10 cellular contexts compared by ENCODE assay signal in the genomic region with DNA sequence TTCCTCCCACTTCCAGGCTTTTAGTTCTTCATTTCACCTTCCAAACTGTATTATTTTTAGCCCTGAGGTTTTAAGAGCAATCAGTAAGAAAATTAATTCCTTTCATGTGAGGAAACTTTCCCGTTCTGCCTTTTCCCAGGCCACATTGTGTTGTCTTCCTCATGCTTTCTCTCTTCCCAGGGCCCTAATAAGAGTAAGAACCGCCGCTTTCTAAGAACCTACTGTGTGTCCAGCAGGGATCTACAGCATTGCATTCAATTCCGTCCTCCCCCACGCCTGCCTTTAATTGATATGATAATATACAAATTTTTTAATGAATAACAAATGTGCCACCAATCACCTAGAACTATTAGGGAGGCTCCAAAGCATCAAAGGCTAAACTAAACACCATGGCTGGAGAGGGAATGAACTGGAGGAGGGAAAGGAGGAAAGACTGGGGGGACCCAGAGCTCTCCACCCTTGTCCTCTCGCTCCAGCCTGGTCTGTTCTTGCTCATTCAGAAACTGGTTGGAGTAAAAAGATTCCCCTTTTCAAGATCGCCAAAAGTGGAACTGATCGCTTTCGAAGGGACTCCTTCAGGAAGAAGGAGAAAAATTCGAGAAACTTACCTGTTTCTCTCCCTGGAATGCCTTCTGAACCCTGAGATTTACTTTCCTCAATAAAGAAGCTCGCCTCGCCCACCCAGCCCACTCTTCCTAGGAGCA. TPM values are rescaled to one million over a fixed set of nuclear protein-coding genes. Genes with fewer than 3 reads are reported as not detected.
DNase-seq lines count a peak whose midpoint lies in the region; ATAC-seq, FAIRE-seq and TF ChIP-seq lines count a peak whose summit lies in the region.
"Had no signal": no experiment of that assay in that cellular context is flagged by ENCODE, and none has a peak within 500 bp of the region (broad histone marks: within the 10 kb centered on the region; RNA-seq: fewer than 3 reads in every experiment).

No MANE protein-coding gene starts in this region.

- dilution Hi-C loops in endothelial cell of umbilical vein (cut with MboI; ENCODE audit: extremely low pct_ligation_motif_present, low sequenced_read_pairs), result no loop called here

- H3K4me3 ChIP-seq in SK-N-SH (ENCODE audit: low read depth in 2 of 2, low read length in 1 of 2) (peak overlapping the region; percentile 36 to 62; a peak in 3 of 4 replicates), OCI-LY1 (ENCODE audit: low read depth, low read length, poor library complexity, severe bottlenecking) (peak overlapping the region; percentile 61), endothelial cell of umbilical vein (replicated peaks in 1 of 3; ENCODE audit: insufficient read depth in 1 of 3, low read depth in 1 of 3, low read length in 3 of 3) (peak overlapping the region in 1 of 3 experiments; percentile 40), skeletal muscle cell (ENCODE audit: low read depth, low read length) (peak overlapping the region; percentile 48), left lung (peak overlapping the region in 1 of 2 donors; percentile 20)
- H3K4me3 ChIP-seq: pancreas, thyroid gland had no signal

- no peaks in the 10 kb centered on the region for H3K9me1 ChIP-seq in endothelial cell of umbilical vein (replicated peaks; ENCODE audit: control insufficient read depth, extremely low read depth, insufficient read depth, low read length)

- H3K79me2 ChIP-seq in SK-N-SH (ENCODE audit: insufficient read depth) (no peaks in the 10 kb centered on the region), OCI-LY1 (ENCODE audit: insufficient read depth, low read length) (no peaks in the 10 kb centered on the region), endothelial cell of umbilical vein (ENCODE audit: control insufficient read depth, insufficient read depth, low read length) (no peaks in the 10 kb centered on the region)

- ATAC-seq in SK-N-SH treated with all-trans-retinoic acid at 6 μM for 48 hours (no peak), left lung (no peak), GM21526 (IDR thresholded peaks at IDR 0.05; ENCODE audit: low FRiP score, unreplicated experiment) (no peak)

- intact Hi-C loops in endothelial cell of umbilical vein (cut with micrococcal nuclease) (loop anchor here (1.0 to 10.0 kb wide), 4 partner anchors 8 to 637 kb away; partner anchors contain the start of gene FAM111A), left lung (cut with DNase I) (no loop called here)

- no peak for FAIRE-seq in endothelial cell of umbilical vein (lab: Jason Lieb, UNC)
- FAIRE-seq: pancreas had no signal

- no peak for TF ChIP-seq EP300 in SK-N-SH (IDR thresholded peaks at IDR 0.05; ENCODE audit: borderline replicate concordance in 1 of 2, low read depth in 1 of 2, low read length in 1 of 2)

- no peaks in the 10 kb centered on the region for H3K36me3 ChIP-seq in SK-N-SH (replicated peaks in 1 of 2; ENCODE audit: control insufficient read depth in 1 of 2, insufficient read depth in 2 of 2, low read length in 1 of 2)
- no peaks in the 10 kb centered on the region for H3K36me3 ChIP-seq in OCI-LY1 (ENCODE audit: insufficient read depth, low read length)
- H3K36me3 ChIP-seq in endothelial cell of umbilical vein (ENCODE audit: control insufficient read depth in 2 of 2, extremely low read depth in 1 of 2, insufficient read depth in 2 of 2, low read length in 2 of 2), result no peaks in the 10 kb centered on the region
- no peaks in the 10 kb centered on the region for H3K36me3 ChIP-seq in left lung
- H3K36me3 ChIP-seq: pancreas, thyroid gland had no signal

- H4K20me1 ChIP-seq in SK-N-SH (ENCODE audit: insufficient read depth) (no peaks in the 10 kb centered on the region), OCI-LY1 (ENCODE audit: insufficient read depth, low read length) (no peaks in the 10 kb centered on the region), endothelial cell of umbilical vein (replicated peaks; ENCODE audit: control insufficient read depth, extremely low read depth, insufficient read depth, low read length) (no peaks in the 10 kb centered on the region)

- H3K9ac ChIP-seq in SK-N-SH (peak overlapping the region; percentile 67; the same call in 1 of the 2 replicates), OCI-LY1 (ENCODE audit: low read length) (peak overlapping the region; percentile 48), endothelial cell of umbilical vein (replicated peaks; ENCODE audit: extremely low read depth, insufficient read depth, low read length) (no peak overlapping the region)

- H3K4me2 ChIP-seq in SK-N-SH (no peak overlapping the region), OCI-LY1 (ENCODE audit: low read length) (peak overlapping the region; percentile 62), endothelial cell of umbilical vein (ENCODE audit: insufficient read depth, low read length) (peak overlapping the region; percentile 31)

- H3K27me3 ChIP-seq in SK-N-SH (ENCODE audit: insufficient read depth) (no peaks in the 10 kb centered on the region), OCI-LY1 (ENCODE audit: insufficient read depth, low read length) (no peaks in the 10 kb centered on the region), endothelial cell of umbilical vein (ENCODE audit: control insufficient read depth in 2 of 2, insufficient read depth in 2 of 2, low read length in 2 of 2) (no peaks in the 10 kb centered on the region), left lung (peaks cover 0 to 25% of the 10 kb centered on the region in 2 donors)
- H3K27me3 ChIP-seq: pancreas, thyroid gland had no signal

- H3K9me2 ChIP-seq in SK-N-SH (no peaks in the 10 kb centered on the region), OCI-LY1 (ENCODE audit: low read depth, low read length) (no peaks in the 10 kb centered on the region)

- 86% methylated on average over 12 of the region's 12 CpGs for WGBS in SK-N-SH (ENCODE audit: low lambda C conversion rate)

- TF ChIP-seq CTCF in SK-N-SH (IDR thresholded peaks at IDR 0.05) (no peak), OCI-LY1 (IDR thresholded peaks at IDR 0.05; ENCODE audit: low read length) (no peak), endothelial cell of umbilical vein (IDR thresholded peaks at IDR 0.05; ENCODE audit: extremely low read depth in 1 of 2, insufficient read depth in 1 of 2, low read depth in 1 of 2, low read length in 2 of 2) (no peak), left lung (IDR thresholded peaks at IDR 0.05) (no peak)

- no peaks in the 10 kb centered on the region for H3K9me3 ChIP-seq in SK-N-SH
- H3K9me3 ChIP-seq in OCI-LY1 (ENCODE audit: low read length), result no peaks in the 10 kb centered on the region
- H3K9me3 ChIP-seq in endothelial cell of umbilical vein (replicated peaks; ENCODE audit: control insufficient read depth, insufficient read depth, low read length), result no peaks in the 10 kb centered on the region
- no peaks in the 10 kb centered on the region for H3K9me3 ChIP-seq in left lung
- H3K9me3 ChIP-seq: pancreas, thyroid gland had no signal

- H3K27ac ChIP-seq in SK-N-SH (ENCODE audit: low read depth in 2 of 2, low read length in 1 of 2) (peak overlapping the region in 1 of 2 experiments; percentile 80; a peak in 2 of 4 replicates), OCI-LY1 (ENCODE audit: low read depth, low read length, poor library complexity, severe bottlenecking) (no peak overlapping the region), endothelial cell of umbilical vein (ENCODE audit: insufficient read depth, low read depth, low read length) (no peak overlapping the region), left lung (no peak overlapping the region)
- H3K27ac ChIP-seq: thyroid gland had no signal

- CTCF ChIA-PET in SK-N-SH (lab: Yijun Ruan, JAX), result interaction anchor here (1.2 kb wide), 1 partner anchor 8 kb away, joined by 6 read pairs; no protein-coding TSS in a partner anchor
- CTCF ChIA-PET in endothelial cell of umbilical vein (lab: Charles Lee), result interaction anchor here (0.6 to 2.5 kb wide), 2 partner anchors 21 to 110 kb away, joined by 3 to 8 read pairs; no protein-coding TSS in a partner anchor

- H3F3A ChIP-seq in SK-N-SH (replicated peaks; ENCODE audit: insufficient read depth), result peaks cover 50% of the 10 kb centered on the region
- H3F3A ChIP-seq in OCI-LY1 (ENCODE audit: insufficient read depth, low read length), result peaks cover 6% of the 10 kb centered on the region

- H2AFZ ChIP-seq in SK-N-SH (ENCODE audit: low read depth) (peak overlapping the region; percentile 81), OCI-LY1 (ENCODE audit: low read length) (peak overlapping the region; percentile 93), endothelial cell of umbilical vein (ENCODE audit: low read depth, low read length) (peak overlapping the region; percentile 52)

- no peak for TF ChIP-seq POLR2A in endothelial cell of umbilical vein (IDR thresholded peaks at IDR 0.05; ENCODE audit: low read depth, low read length)

- BruUV-seq in endothelial cell of umbilical vein (replicated peaks; lab: Mats Ljungman, UMichigan), result no TSS peak

- POLR2A ChIA-PET in SK-N-SH (lab: Yijun Ruan, JAX), result no interaction called here
- POLR2A ChIA-PET in endothelial cell of umbilical vein (lab: Charles Lee), result interaction anchor here (1.2 to 1.3 kb wide), 2 partner anchors 8 to 111 kb away, joined by 3 to 4 read pairs; partner anchors contain the start of gene PATL1

- TF ChIP-seq RAD21 in SK-N-SH (IDR thresholded peaks at IDR 0.05; ENCODE audit: low read length), result no peak

- H3K4me1 ChIP-seq in SK-N-SH (ENCODE audit: control insufficient read depth in 1 of 2, insufficient read depth in 2 of 2, low read depth in 1 of 2, low read length in 1 of 2), result peaks cover 0 to 5% of the 10 kb centered on the region in 2 experiments; a peak in 2 of 4 replicates
- H3K4me1 ChIP-seq in OCI-LY1 (ENCODE audit: insufficient read depth, low read length, severe bottlenecking), result peaks cover 44% of the 10 kb centered on the region
- H3K4me1 ChIP-seq in endothelial cell of umbilical vein (ENCODE audit: control insufficient read depth, extremely low read depth, insufficient read depth, low read length), result peaks cover 9% of the 10 kb centered on the region
- peaks cover 0 to 44% of the 10 kb centered on the region in 2 donors for H3K4me1 ChIP-seq in left lung

- DNase-seq in SK-N-SH, result no peak
- no peak for DNase-seq in endothelial cell of umbilical vein (ENCODE audit: low read depth, low spot score)
- no peak for DNase-seq in skeletal muscle cell (ENCODE audit: low read depth)
- no peak for DNase-seq in NCI-H2081 (lab: John Stamatoyannopoulos, UW)
- DNase-seq in left lung, result no peak

RNA-seq across cellular contexts. Expression of gene OR4D9, which starts 46.8 kb away (rescaled TPM):
- polyA plus RNA-seq in SK-N-SH (2012; rRNA removed), result not detected in 2 replicates
- not detected in 2 replicates for polyA plus RNA-seq in SK-N-SH (2012; cell fraction: cytosol; rRNA removed)
- polyA plus RNA-seq in SK-N-SH (2012; cell fraction: nucleus; rRNA removed), result not detected in 2 replicates
- total RNA-seq in endothelial cell of umbilical vein, result not detected in 2 replicates
- not detected in 2 replicates for polyA plus RNA-seq in endothelial cell of umbilical vein
- not detected in 2 replicates for polyA plus RNA-seq in endothelial cell of umbilical vein (2011; cell fraction: cytosol; rRNA removed)
- not detected in 2 replicates for polyA plus RNA-seq in endothelial cell of umbilical vein (2011; cell fraction: nucleus; rRNA removed)
- polyA plus RNA-seq in endothelial cell of umbilical vein (2012), result not detected in 2 replicates
- not detected in 2 replicates for polyA minus RNA-seq in endothelial cell of umbilical vein
- polyA minus RNA-seq in endothelial cell of umbilical vein (2011; cell fraction: cytosol; rRNA and poly(A)+ RNA removed), result not detected
- polyA minus RNA-seq in endothelial cell of umbilical vein (2011; cell fraction: nucleus; rRNA and poly(A)+ RNA removed), result not detected in 2 replicates
- total RNA-seq in left lung, result not detected
- total RNA-seq: pancreas, thyroid gland had no signal
- polyA plus RNA-seq: pancreas had no signal

RNA-seq across cellular contexts. Expression of gene OR4D11, which starts 54.7 kb away (rescaled TPM):
- polyA plus RNA-seq in SK-N-SH (2012; rRNA removed), result not detected in 2 replicates
- polyA plus RNA-seq in SK-N-SH (2012; cell fraction: cytosol; rRNA removed), result not detected in 2 replicates
- not detected in 2 replicates for polyA plus RNA-seq in SK-N-SH (2012; cell fraction: nucleus; rRNA removed)
- not detected in 2 replicates for total RNA-seq in endothelial cell of umbilical vein
- not detected in 2 replicates for polyA plus RNA-seq in endothelial cell of umbilical vein
- not detected in 2 replicates for polyA plus RNA-seq in endothelial cell of umbilical vein (2011; cell fraction: cytosol; rRNA removed)
- polyA plus RNA-seq in endothelial cell of umbilical vein (2011; cell fraction: nucleus; rRNA removed), result not detected in 2 replicates
- not detected in 2 replicates for polyA plus RNA-seq in endothelial cell of umbilical vein (2012)
- polyA minus RNA-seq in endothelial cell of umbilical vein, result not detected in 2 replicates
- polyA minus RNA-seq in endothelial cell of umbilical vein (2011; cell fraction: cytosol; rRNA and poly(A)+ RNA removed), result not detected
- not detected in 2 replicates for polyA minus RNA-seq in endothelial cell of umbilical vein (2011; cell fraction: nucleus; rRNA and poly(A)+ RNA removed)
- not detected for total RNA-seq in left lung
- total RNA-seq: pancreas, thyroid gland had no signal
- polyA plus RNA-seq: pancreas had no signal

RNA-seq across cellular contexts. Expression of gene OSBP, which starts 57.5 kb away (rescaled TPM):
- 11.8 and 12.1 TPM in 2 replicates for polyA plus RNA-seq in SK-N-SH (2012; rRNA removed)
- polyA plus RNA-seq in SK-N-SH (2012; cell fraction: cytosol; rRNA removed), result 15.6 and 17.2 TPM in 2 replicates
- polyA plus RNA-seq in SK-N-SH (2012; cell fraction: nucleus; rRNA removed), result 9.9 and 21.0 TPM in 2 replicates
- 37.5 and 37.9 TPM in 2 replicates for total RNA-seq in endothelial cell of umbilical vein
- 10.9 and 14.2 TPM in 2 replicates for polyA plus RNA-seq in endothelial cell of umbilical vein
- polyA plus RNA-seq in endothelial cell of umbilical vein (2011; cell fraction: cytosol; rRNA removed), result 17.2 and 18.1 TPM in 2 replicates
- polyA plus RNA-seq in endothelial cell of umbilical vein (2011; cell fraction: nucleus; rRNA removed), result 37.5 and 42.5 TPM in 2 replicates
- polyA plus RNA-seq in endothelial cell of umbilical vein (2012), result 34.5 and 38.5 TPM in 2 replicates
- 29.9 and 31.6 TPM in 2 replicates for polyA minus RNA-seq in endothelial cell of umbilical vein
- polyA minus RNA-seq in endothelial cell of umbilical vein (2011; cell fraction: cytosol; rRNA and poly(A)+ RNA removed), result 18.4 TPM
- 26.0 and 43.4 TPM in 2 replicates for polyA minus RNA-seq in endothelial cell of umbilical vein (2011; cell fraction: nucleus; rRNA and poly(A)+ RNA removed)
- 10 to 100 TPM; 39.4 to 40.8 TPM for total RNA-seq in left lung
